Comparison of ENCODE assay signal across 8 cellular contexts in the genomic region with DNA sequence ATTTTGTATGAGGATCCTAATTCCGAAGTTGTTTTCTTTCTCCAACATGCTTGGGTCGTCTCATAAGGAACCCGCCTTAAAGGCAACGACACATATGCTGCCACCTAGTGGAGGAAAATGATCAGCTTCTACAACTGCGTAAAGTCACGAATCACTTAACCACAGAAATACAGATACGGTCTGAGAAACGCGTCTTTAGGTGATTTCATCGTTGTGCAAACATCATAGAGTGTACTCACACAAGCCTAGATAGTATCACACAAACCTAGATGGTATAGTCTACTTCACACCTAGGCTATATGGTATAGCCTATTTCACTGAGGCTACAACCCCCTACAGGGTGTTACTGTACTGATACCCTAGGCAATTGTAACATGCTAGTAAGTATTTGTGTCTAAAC. TPM values are rescaled to one million over a fixed set of nuclear protein-coding genes. Genes with fewer than 3 reads are reported as not detected.
A peak's percentile ranks its signal among the peaks of the same experiment; 100 is the strongest.
DNase-seq lines count a peak whose midpoint lies in the region; ATAC-seq and TF ChIP-seq lines count a peak whose summit lies in the region.

No MANE protein-coding gene starts in this region.

- H3K27me3 ChIP-seq in sigmoid colon, result no peaks in the 10 kb centered on the region

- peak; percentile 69 to 81 (median 74) for TF ChIP-seq CTCF in sigmoid colon (IDR thresholded peaks at IDR 0.05)

- no peaks in the 10 kb centered on the region for H3K36me3 ChIP-seq in sigmoid colon

- ATAC-seq in GM19463 (IDR thresholded peaks at IDR 0.05; ENCODE audit: unreplicated experiment) (peak; percentile 47), left cardiac atrium (peak; percentile 38 to 48), GM21786 (IDR thresholded peaks at IDR 0.05; ENCODE audit: unreplicated experiment) (no peak)

- H3K4me3 ChIP-seq in sigmoid colon, result no peak overlapping the region

- 1% methylated on average over 10 of the region's 10 CpGs for WGBS in sigmoid colon, 2 donors

- peak; percentile 50 for DNase-seq in COLO668 (lab: John Stamatoyannopoulos, UW; ENCODE audit: unreplicated experiment)
- DNase-seq in M059J (ENCODE audit: low read depth), result peak; percentile 80
- DNase-seq in SHP77 (lab: John Stamatoyannopoulos, UW), result peak; percentile 68 to 69
- DNase-seq in activated naive CD8-positive, alpha-beta T cell treated with anti-CD3 and anti-CD28 coated beads, Interleukin-2, amount 50 U/mL, for 16 hours (ENCODE audit: low read depth, low spot score), result peak; percentile 32
- DNase-seq in left cardiac atrium, result no peak
- DNase-seq in sigmoid colon, result peak; percentile 82

- H3K4me1 ChIP-seq in sigmoid colon, result peaks cover 0 to 9% (median 4%) of the 10 kb centered on the region in 4 donors

- TF ChIP-seq POLR2A in sigmoid colon (IDR thresholded peaks at IDR 0.05), result no peak

- intact Hi-C loops in left cardiac atrium (cut with DNase I) (loop anchor here (2.0 to 10.0 kb wide), 3 partner anchors 27 to 70 kb away; no protein-coding TSS in a partner anchor), sigmoid colon (cut with DNase I) (loop anchor here (2.0 to 5.0 kb wide), 2 partner anchors 29 to 70 kb away; no protein-coding TSS in a partner anchor)

- no peak for TF ChIP-seq EP300 in sigmoid colon (IDR thresholded peaks at IDR 0.05)

- H3K27ac ChIP-seq in sigmoid colon, result peak overlapping the region; percentile 36 to 72 (median 57)

- no peaks in the 10 kb centered on the region for H3K9me3 ChIP-seq in sigmoid colon

RNA-seq across cellular contexts. Expression of a gene that starts 13.1 kb away (rescaled TPM):
- total RNA-seq in M059J (2014; rRNA removed; shearing (Covaris generic)), result not detected in 2 replicates
- total RNA-seq in left cardiac atrium (1 to 10 TPM in 1 of 2 donors, under 1 TPM in 1; 0.52 to 2.8 TPM), sigmoid colon (1 to 10 TPM in 1 of 4 donors, not detected in 3; 1.6 TPM)
- polyA plus RNA-seq in sigmoid colon, result 10 to 100 TPM in 1 of 3 donors, 1 to 10 TPM in 2; 2.4 to 13.9 (median 4.2) TPM

RNA-seq across cellular contexts. Expression of a gene that starts 39.3 kb away (rescaled TPM):
- total RNA-seq in M059J (2014; rRNA removed; shearing (Covaris generic)), result not detected in 2 replicates
- total RNA-seq in left cardiac atrium (under 1 TPM; 0.12 to 0.44 TPM), sigmoid colon (not detected)
- polyA plus RNA-seq in sigmoid colon, result 10 to 100 TPM in 1 of 3 donors, under 1 TPM in 1, not detected in 1; 0.57 to 23.4 TPM

RNA-seq across cellular contexts. Expression of a gene that starts 46.5 kb away (rescaled TPM):
- total RNA-seq in M059J (2014; rRNA removed; shearing (Covaris generic)), result 21.4 and 43.0 TPM in 2 replicates
- total RNA-seq in left cardiac atrium, result 10 to 100 TPM; 23.4 to 29.1 TPM
- total RNA-seq in sigmoid colon, result 10 to 100 TPM; 12.4 to 20.6 (median 18.1) TPM
- polyA plus RNA-seq in sigmoid colon, result 1 to 10 TPM; 1.6 to 9.4 (median 6.6) TPM
